11 cellular contexts compared by ENCODE assay signal in genomic region chr7:8433477-8434289, GRCh38. TPM values are rescaled to one million over a fixed set of nuclear protein-coding genes. Genes with fewer than 3 reads are reported as not detected.
A peak's percentile ranks its signal among the peaks of the same experiment; 100 is the strongest.
DNase-seq lines count a peak whose midpoint lies in the region; ATAC-seq lines count a peak whose summit lies in the region.
"Had no signal": no experiment of that assay in that cellular context is flagged by ENCODE, and none has a peak within 500 bp of the region (broad histone marks: within the 10 kb centered on the region; RNA-seq: fewer than 3 reads in every experiment).

Gene NXPH1, plus strand, starts transcription at chr7:8433609.

- H3K4me1 Mint-ChIP-seq in activated CD8-positive, alpha-beta memory T cell treated with anti-CD3 and anti-CD28 coated beads, Interleukin-2, amount 10 ng/mL, durations not matched to agents 7 days and 5 days: peaks cover 5% of the 10 kb centered on the region
- H3K4me1 Mint-ChIP-seq in effector memory CD8-positive, alpha-beta T cell (ENCODE audit: low read depth in 2 of 2): peaks cover 15 to 18% of the 10 kb centered on the region in 2 donors

- H3K4me1 ChIP-seq in trophoblast cell (ENCODE audit: control insufficient read depth in 1 of 2, insufficient read depth in 2 of 2, low read length in 2 of 2): peaks cover 6 to 13% of the 10 kb centered on the region in 2 experiments

- H3K27ac Mint-ChIP-seq in activated CD8-positive, alpha-beta memory T cell treated with anti-CD3 and anti-CD28 coated beads, Interleukin-2, amount 10 ng/mL, durations not matched to agents 7 days and 5 days: peak within 1 kb of the TSS; percentile 54
- no peak within 1 kb of the TSS for H3K27ac Mint-ChIP-seq in effector memory CD8-positive, alpha-beta T cell

- H4K91ac ChIP-seq in trophoblast cell (ENCODE audit: low read depth, low read length): no peak within 1 kb of the TSS

- H2AFZ ChIP-seq in trophoblast cell (ENCODE audit: insufficient read depth, low read length, poor library complexity): no peak within 1 kb of the TSS

- no peaks in the 10 kb centered on the region for H3K79me2 ChIP-seq in trophoblast cell (ENCODE audit: control insufficient read depth, insufficient read depth, low read length, poor library complexity)

- no peak within 1 kb of the TSS for H3K4ac ChIP-seq in trophoblast cell (ENCODE audit: low read depth, low read length)

- peaks cover 47% of the 10 kb centered on the region for H3K27me3 ChIP-seq in trophoblast cell (ENCODE audit: insufficient read depth, low read length)

- no peak within 1 kb of the TSS for H2BK5ac ChIP-seq in trophoblast cell (ENCODE audit: low read depth, low read length, poor library complexity)

- no CpG with 5 or more reads among the region's 71 CpGs for WGBS in trophoblast cell (ENCODE audit: extremely low coverage, insufficient coverage, insufficient read length)

- H4K8ac ChIP-seq in trophoblast cell (ENCODE audit: low read depth, low read length): no peak within 1 kb of the TSS

- peaks cover 4% of the 10 kb centered on the region for H3K36me3 Mint-ChIP-seq in activated CD8-positive, alpha-beta memory T cell treated with anti-CD3 and anti-CD28 coated beads, Interleukin-2, amount 10 ng/mL, durations not matched to agents 7 days and 5 days
- H3K36me3 Mint-ChIP-seq in effector memory CD8-positive, alpha-beta T cell (ENCODE audit: insufficient read depth): no peaks in the 10 kb centered on the region

- peak; percentile 27 for ATAC-seq in activated CD8-positive, alpha-beta memory T cell treated with anti-CD3 and anti-CD28 coated beads, Interleukin-2, amount 10 ng/mL, durations not matched to agents 7 days and 5 days
- ATAC-seq in effector memory CD8-positive, alpha-beta T cell (replicated peaks): no peak
- ATAC-seq in GM18517 (IDR thresholded peaks at IDR 0.05; ENCODE audit: unreplicated experiment) (no peak), GM21423 (IDR thresholded peaks at IDR 0.05; ENCODE audit: unreplicated experiment) (no peak)

- H3K9me3 ChIP-seq in trophoblast cell (ENCODE audit: insufficient read depth, low read depth, low read length): peaks cover 5% of the 10 kb centered on the region
- H3K9me3 ChIP-seq: heart right ventricle had no signal

- H2BK12ac ChIP-seq in trophoblast cell (ENCODE audit: low read length): no peak within 1 kb of the TSS

- H3K9me3 Mint-ChIP-seq in activated CD8-positive, alpha-beta memory T cell treated with anti-CD3 and anti-CD28 coated beads, Interleukin-2, amount 10 ng/mL, durations not matched to agents 7 days and 5 days (ENCODE audit: low read depth): no peaks in the 10 kb centered on the region
- peaks cover 0 to 2% of the 10 kb centered on the region in 2 donors for H3K9me3 Mint-ChIP-seq in effector memory CD8-positive, alpha-beta T cell

- peak within 1 kb of the TSS; percentile 66 for H3K4me2 ChIP-seq in trophoblast cell (ENCODE audit: low read length)

- H3K27me3 Mint-ChIP-seq in activated CD8-positive, alpha-beta memory T cell treated with anti-CD3 and anti-CD28 coated beads, Interleukin-2, amount 10 ng/mL, durations not matched to agents 7 days and 5 days: peaks cover 80% of the 10 kb centered on the region
- peaks cover 68 to 73% of the 10 kb centered on the region in 2 donors for H3K27me3 Mint-ChIP-seq in effector memory CD8-positive, alpha-beta T cell

- H4K12ac ChIP-seq in trophoblast cell (ENCODE audit: low read depth, low read length): no peak within 1 kb of the TSS

- H3K23ac ChIP-seq in trophoblast cell (ENCODE audit: low read length): no peak within 1 kb of the TSS

- H3K4me3 Mint-ChIP-seq in activated CD8-positive, alpha-beta memory T cell treated with anti-CD3 and anti-CD28 coated beads, Interleukin-2, amount 10 ng/mL, durations not matched to agents 7 days and 5 days: no peak within 1 kb of the TSS
- peak within 1 kb of the TSS; percentile 0 to 47 for H3K4me3 Mint-ChIP-seq in effector memory CD8-positive, alpha-beta T cell

- H3K4me3 ChIP-seq in trophoblast cell (ENCODE audit: low read depth, low read length): peak within 1 kb of the TSS; percentile 45

- H3K18ac ChIP-seq in trophoblast cell (ENCODE audit: low read length): no peak within 1 kb of the TSS

- no peak within 1 kb of the TSS for H3K14ac ChIP-seq in trophoblast cell (ENCODE audit: low read length)

- CTCF ChIA-PET in activated CD8-positive, alpha-beta memory T cell treated with anti-CD3 and anti-CD28 coated beads, Interleukin-2, amount 10 ng/mL, durations not matched to agents 7 days and 5 days (lab: Charles Lee): no interaction called here

- no peak within 1 kb of the TSS for H3K9ac ChIP-seq in trophoblast cell (ENCODE audit: low read length)

- H2BK120ac ChIP-seq in trophoblast cell (ENCODE audit: insufficient read depth, low read length, poor library complexity): no peak within 1 kb of the TSS

- H3K36me3 ChIP-seq in trophoblast cell (ENCODE audit: control insufficient read depth in 1 of 2, insufficient read depth in 2 of 2, low read length in 2 of 2): no peaks in the 10 kb centered on the region
- H3K36me3 ChIP-seq: heart right ventricle had no signal

- H3K79me1 ChIP-seq in trophoblast cell (ENCODE audit: low read length): no peaks in the 10 kb centered on the region

- H3K27ac ChIP-seq in trophoblast cell (ENCODE audit: low read depth, low read length): no peak within 1 kb of the TSS
- H3K27ac ChIP-seq: heart right ventricle had no signal

- DNase-seq in activated CD8-positive, alpha-beta memory T cell treated with anti-CD3 and anti-CD28 coated beads, Interleukin-2, amount 10 ng/mL, durations not matched to agents 7 days and 5 days: no peak
- no peak for DNase-seq in activated CD8-positive, alpha-beta memory T cell treated with anti-CD3 and anti-CD28 coated beads, Interleukin-2, amount 50 U/mL, for 48 hours
- DNase-seq in NCI-H2196 treated with DMSO at 0.1 percent for 48 hours (lab: John Stamatoyannopoulos, UW; ENCODE audit: unreplicated experiment) (peak; percentile 54), trophoblast cell (peak in 1 of 2 donors; percentile 26)
- DNase-seq in effector memory CD8-positive, alpha-beta T cell: no peak
- no peak for DNase-seq in stimulated activated CD8-positive, alpha-beta memory T cell treated with anti-CD3 and anti-CD28 coated beads, Interleukin-4, amount 100 ng/mL, for 48 hours
- DNase-seq: heart right ventricle had no signal

- H2AK5ac ChIP-seq in trophoblast cell (ENCODE audit: low read length): no peak within 1 kb of the TSS

RNA-seq across cellular contexts. Expression of gene NXPH1, which starts in this region (rescaled TPM):
- not detected for total RNA-seq in activated CD8-positive, alpha-beta memory T cell treated with anti-CD3 and anti-CD28 coated beads, Interleukin-2, amount 10 ng/mL, durations not matched to agents 7 days and 5 days
- polyA plus RNA-seq in trophoblast cell (2013): not detected in 2 replicates
- total RNA-seq: heart right ventricle; subcutaneous adipose tissue; T-helper 1 cell treated with Interleukin-12 subunit alpha and Interleukin-12 subunit beta and Interleukin-4 antibody, amounts not matched to agents 30 ng/mL and 1 ng/mL, for 36 hours had no signal
- polyA plus RNA-seq: heart right ventricle had no signal

Comparison
In these comparisons a context has a peak if more than half of its experiments do, and no peak if none do; other contexts are left out.
1. Peak in ATAC-seq in activated CD8-positive, alpha-beta memory T cell treated with anti-CD3 and anti-CD28 coated beads, Interleukin-2, amount 10 ng/mL, durations not matched to agents 7 days and 5 days; RNA of the gene not detected or under 1 TPM.